8 cellular contexts compared by ENCODE assay signal in genomic region chr11:61627831-61628753, GRCh38. TPM values are rescaled to one million over a fixed set of nuclear protein-coding genes. Genes with fewer than 3 reads are reported as not detected.
A peak's percentile ranks its signal among the peaks of the same experiment; 100 is the strongest.
DNase-seq lines count a peak whose midpoint lies in the region; ATAC-seq and TF ChIP-seq lines count a peak whose summit lies in the region.

No MANE protein-coding gene starts in this region.

- no peak overlapping the region for H3K27ac Mint-ChIP-seq in activated T-cell treated with anti-CD3 and anti-CD28 coated beads, Interleukin-2, amount 50 U/mL, for 24 hours

- no peak overlapping the region for H3K4me3 Mint-ChIP-seq in activated T-cell treated with anti-CD3 and anti-CD28 coated beads, Interleukin-2, amount 50 U/mL, for 24 hours

- H3K27ac ChIP-seq in gastroesophageal sphincter = no peak overlapping the region

- TF ChIP-seq CTCF in AG10803 (conservative IDR thresholded peaks at IDR 0.05; ENCODE audit: low read length) (peak; percentile 97), GM13976 (IDR thresholded peaks at IDR 0.05; ENCODE audit: borderline replicate concordance, control extremely low read depth, extremely low read depth, insufficient read depth, missing control alignments) (peak; percentile 66), gastroesophageal sphincter (IDR thresholded peaks at IDR 0.05) (peak in 3 of 4 experiments; percentile 59 to 67 (median 65))

- peaks cover 5% of the 10 kb centered on the region for H3K4me1 Mint-ChIP-seq in activated T-cell treated with anti-CD3 and anti-CD28 coated beads, Interleukin-2, amount 50 U/mL, for 24 hours (ENCODE audit: low read depth)

- ATAC-seq in gastroesophageal sphincter (peak; percentile 85), HG03135 (IDR thresholded peaks at IDR 0.05; ENCODE audit: unreplicated experiment) (no peak), GM19397 (IDR thresholded peaks at IDR 0.05; ENCODE audit: unreplicated experiment) (no peak)

- H3K9me3 ChIP-seq in gastroesophageal sphincter = no peaks in the 10 kb centered on the region

- no peak for TF ChIP-seq EP300 in gastroesophageal sphincter (IDR thresholded peaks at IDR 0.05)

- H3K36me3 Mint-ChIP-seq in activated T-cell treated with anti-CD3 and anti-CD28 coated beads, Interleukin-2, amount 50 U/mL, for 24 hours (ENCODE audit: low read depth) = no peaks in the 10 kb centered on the region

- H3K9me3 Mint-ChIP-seq in activated T-cell treated with anti-CD3 and anti-CD28 coated beads, Interleukin-2, amount 50 U/mL, for 24 hours = no peaks in the 10 kb centered on the region

- H3K4me1 ChIP-seq in gastroesophageal sphincter = peaks cover 0 to 18% (median 0%) of the 10 kb centered on the region in 3 donors

- no peaks in the 10 kb centered on the region for H3K36me3 ChIP-seq in gastroesophageal sphincter

- WGBS in gastroesophageal sphincter (ENCODE audit: low coverage in 1 of 2), 2 donors = 0 to 77% methylated on average over 2 to 4 of the region's 15 CpGs

- in situ Hi-C loops in GM13976 (cut with MboI; ENCODE audit: low sequenced_read_pairs, unreplicated experiment) = no loop called here

- H3K27me3 ChIP-seq in gastroesophageal sphincter = no peaks in the 10 kb centered on the region

- no peak for TF ChIP-seq POLR2A in gastroesophageal sphincter (IDR thresholded peaks at IDR 0.05)

- peaks cover 24% of the 10 kb centered on the region for H3K27me3 Mint-ChIP-seq in activated T-cell treated with anti-CD3 and anti-CD28 coated beads, Interleukin-2, amount 50 U/mL, for 24 hours

- H3K4me3 ChIP-seq in AG10803 (ENCODE audit: low read length) (no peak overlapping the region), gastroesophageal sphincter (no peak overlapping the region)

- intact Hi-C loops in posterior cingulate gyrus (cut with DNase I) = no loop called here

- DNase-seq in AG10803 (ENCODE audit: low read depth) = peak; percentile 60
- peak; percentile 71 for DNase-seq in GM13976 (ENCODE audit: low spot score)
- peak; percentile 61 to 84 for DNase-seq in NCI-H526 (lab: John Stamatoyannopoulos, UW)
- peak; percentile 43 for DNase-seq in activated T-cell treated with anti-CD3 and anti-CD28 coated beads, Interleukin-2, amount 50 U/mL, for 24 hours
- peak; percentile 25 to 92 (median 58) for DNase-seq in posterior cingulate gyrus

RNA-seq across cellular contexts. Expression of gene SYT7, which starts 47.2 kb away (rescaled TPM):
- total RNA-seq in gastroesophageal sphincter = 1 to 10 TPM; 1.8 to 3.7 (median 3.1) TPM

RNA-seq across cellular contexts. Expression of gene DAGLA, which starts 52.1 kb away (rescaled TPM):
- 1 to 10 TPM; 1.5 to 5.6 (median 3.4) TPM for total RNA-seq in gastroesophageal sphincter
